In genomic region chrX:119667111-119667928, GRCh38 we compare ENCODE assay signal across 15 cellular contexts. TPM values are rescaled to one million over a fixed set of nuclear protein-coding genes. Genes with fewer than 3 reads are reported as not detected.
DNase-seq lines count a peak whose midpoint lies in the region; ATAC-seq and TF ChIP-seq lines count a peak whose summit lies in the region.
"Had no signal": no experiment of that assay in that cellular context is flagged by ENCODE, and none has a peak within 500 bp of the region (broad histone marks: within the 10 kb centered on the region; RNA-seq: fewer than 3 reads in every experiment).

No MANE protein-coding gene starts in this region.

- H3K27me3 Mint-ChIP-seq in IgD-negative memory B cell, result no peaks in the 10 kb centered on the region
- H3K27me3 Mint-ChIP-seq in activated naive CD8-positive, alpha-beta T cell treated with anti-CD3 and anti-CD28 coated beads, Interleukin-2, amount 10 ng/mL, durations not matched to agents 7 days and 5 days, result no peaks in the 10 kb centered on the region
- no peaks in the 10 kb centered on the region; the same call in 1 of the 2 replicates for H3K27me3 Mint-ChIP-seq in HFFc6 (ENCODE audit: insufficient read depth)

- no peak for ATAC-seq in activated naive CD8-positive, alpha-beta T cell treated with anti-CD3 and anti-CD28 coated beads, Interleukin-2, amount 10 ng/mL, durations not matched to agents 7 days and 5 days (ENCODE audit: low read depth)
- ATAC-seq: body of pancreas had no signal

- H3K36me3 ChIP-seq in BLaER1 treated with 17β-estradiol and CSF1 and Interleukin-3, amounts not matched to agents 10 nM and 100 nM, result peaks cover 12 to 44% (median 31%) of the 10 kb centered on the region in 11 experiments; a peak in 21 of 22 replicates
- H3K36me3 ChIP-seq in mesenchymal stem cell (ENCODE audit: control insufficient read depth in 1 of 2, insufficient read depth in 2 of 2, low read depth in 1 of 2, low read length in 2 of 2), result no peaks in the 10 kb centered on the region
- no peaks in the 10 kb centered on the region for H3K36me3 ChIP-seq in MG63

- peak overlapping the region in 2 of 3 donors; percentile 73 to 79 for H3K27ac Mint-ChIP-seq in IgD-negative memory B cell
- H3K27ac Mint-ChIP-seq in activated naive CD8-positive, alpha-beta T cell treated with anti-CD3 and anti-CD28 coated beads, Interleukin-2, amount 10 ng/mL, durations not matched to agents 7 days and 5 days, result peak overlapping the region; percentile 45
- H3K27ac Mint-ChIP-seq in HFFc6, result no peak overlapping the region

- WGBS in mesenchymal stem cell, result 97% methylated on average over 12 of the region's 17 CpGs

- H3K36me3 Mint-ChIP-seq in IgD-negative memory B cell (peaks cover 5% of the 10 kb centered on the region), HFFc6 (ENCODE audit: low read depth) (peaks cover under 1% of the 10 kb centered on the region; the same call in 1 of the 2 replicates)
- peaks cover 14% of the 10 kb centered on the region for H3K36me3 Mint-ChIP-seq in activated naive CD8-positive, alpha-beta T cell treated with anti-CD3 and anti-CD28 coated beads, Interleukin-2, amount 10 ng/mL, durations not matched to agents 7 days and 5 days

- no peak overlapping the region for H2BK120ac ChIP-seq in mesenchymal stem cell (ENCODE audit: low read depth, low read length)

- H2AFZ ChIP-seq in mesenchymal stem cell (ENCODE audit: low read depth, low read length), result no peak overlapping the region

- no peak for DNase-seq in activated naive CD8-positive, alpha-beta T cell treated with anti-CD3 and anti-CD28 coated beads, Interleukin-2, amount 10 ng/mL, durations not matched to agents 7 days and 5 days
- no peak for DNase-seq in mesenchymal stem cell
- no peak for DNase-seq in hippocampal formation (lab: John Stamatoyannopoulos, UW)
- no peak for DNase-seq in hepatic stellate cell (ENCODE audit: low spot score)
- DNase-seq in HFFc6, result no peak
- DNase-seq in MG63, result no peak
- DNase-seq: body of pancreas, HCEC 1CT, NCI-H1694 treated with DMSO at 0.1 percent for 48 hours, RPMI8226 had no signal

- H3K27ac ChIP-seq in BLaER1 treated with 17β-estradiol and CSF1 and Interleukin-3, amounts not matched to agents 10 nM and 100 nM, result peak overlapping the region in 9 of 11 experiments; percentile 53 to 87 (median 82); a peak in 18 of 22 replicates
- no peak overlapping the region for H3K27ac ChIP-seq in mesenchymal stem cell (ENCODE audit: low read length, poor library complexity, severe bottlenecking)
- H3K27ac ChIP-seq: body of pancreas, C4-2B, epithelial cell of prostate had no signal

- peak overlapping the region in 5 of 10 experiments; percentile 9 to 52 (median 24); a peak in 6 of 20 replicates for H3K4me3 ChIP-seq in BLaER1 treated with 17β-estradiol and CSF1 and Interleukin-3, amounts not matched to agents 10 nM and 100 nM
- H3K4me3 ChIP-seq in mesenchymal stem cell (ENCODE audit: insufficient read depth in 1 of 2, low read depth in 1 of 2, low read length in 2 of 2) (no peak overlapping the region), MG63 (no peak overlapping the region)
- H3K4me3 ChIP-seq: body of pancreas, skin epidermis had no signal

- peak overlapping the region; percentile 70 to 94 (median 85) for H3K4me2 ChIP-seq in BLaER1 treated with 17β-estradiol and CSF1 and Interleukin-3, amounts not matched to agents 10 nM and 100 nM
- no peak overlapping the region for H3K4me2 ChIP-seq in mesenchymal stem cell (ENCODE audit: low read length, poor library complexity, severe bottlenecking)

- H2BK5ac ChIP-seq in mesenchymal stem cell (ENCODE audit: low read depth, low read length, poor library complexity, severe bottlenecking), result no peak overlapping the region

- H3K4me3 Mint-ChIP-seq in IgD-negative memory B cell (peak overlapping the region in 2 of 4 donors; percentile 45 to 67), HFFc6 (no peak overlapping the region)
- H3K4me3 Mint-ChIP-seq in activated naive CD8-positive, alpha-beta T cell treated with anti-CD3 and anti-CD28 coated beads, Interleukin-2, amount 10 ng/mL, durations not matched to agents 7 days and 5 days, result no peak overlapping the region

- POLR2A ChIA-PET in activated naive CD8-positive, alpha-beta T cell treated with anti-CD3 and anti-CD28 coated beads, Interleukin-2, amount 10 ng/mL, durations not matched to agents 7 days and 5 days (lab: Charles Lee), result interaction anchor here (2.0 kb wide), 1 partner anchor 26 kb away, joined by 6 read pairs; the partner anchor contains the start of gene SEPTIN6

- H3K4me1 Mint-ChIP-seq in IgD-negative memory B cell, result peaks cover 19 to 28% (median 22%) of the 10 kb centered on the region in 3 donors
- H3K4me1 Mint-ChIP-seq in activated naive CD8-positive, alpha-beta T cell treated with anti-CD3 and anti-CD28 coated beads, Interleukin-2, amount 10 ng/mL, durations not matched to agents 7 days and 5 days, result peaks cover 16% of the 10 kb centered on the region
- peaks cover 6% of the 10 kb centered on the region for H3K4me1 Mint-ChIP-seq in HFFc6 (ENCODE audit: low read depth)

- H3K9me3 Mint-ChIP-seq in IgD-negative memory B cell, result no peaks in the 10 kb centered on the region
- H3K9me3 Mint-ChIP-seq in activated naive CD8-positive, alpha-beta T cell treated with anti-CD3 and anti-CD28 coated beads, Interleukin-2, amount 10 ng/mL, durations not matched to agents 7 days and 5 days, result no peaks in the 10 kb centered on the region
- H3K9me3 Mint-ChIP-seq in HFFc6, result no peaks in the 10 kb centered on the region

- peak overlapping the region in 8 of 11 experiments; percentile 62 to 75 (median 68); a peak in 16 of 22 replicates for H3K9ac ChIP-seq in BLaER1 treated with 17β-estradiol and CSF1 and Interleukin-3, amounts not matched to agents 10 nM and 100 nM
- no peak overlapping the region for H3K9ac ChIP-seq in mesenchymal stem cell (ENCODE audit: low read length)

- peaks cover 0 to 4% (median 0%) of the 10 kb centered on the region in 11 experiments; a peak in 1 of 22 replicates for H3K9me3 ChIP-seq in BLaER1 treated with 17β-estradiol and CSF1 and Interleukin-3, amounts not matched to agents 10 nM and 100 nM (replicated peaks in 1 of 11)
- H3K9me3 ChIP-seq in mesenchymal stem cell (ENCODE audit: control insufficient read depth, low read length), result no peaks in the 10 kb centered on the region
- H3K9me3 ChIP-seq in MG63, result no peaks in the 10 kb centered on the region
- H3K9me3 ChIP-seq: body of pancreas had no signal

- H4K91ac ChIP-seq in mesenchymal stem cell (ENCODE audit: low read length), result peak overlapping the region; percentile 15

- no peaks in the 10 kb centered on the region for H3K79me1 ChIP-seq in mesenchymal stem cell (replicated peaks; ENCODE audit: low read length, poor library complexity, severe bottlenecking)

- no peak overlapping the region for H3K23ac ChIP-seq in mesenchymal stem cell (ENCODE audit: low read length in 2 of 2)

- H3K18ac ChIP-seq in mesenchymal stem cell (ENCODE audit: low read depth in 1 of 2, low read length in 2 of 2), result no peak overlapping the region

- H2BK15ac ChIP-seq in mesenchymal stem cell (ENCODE audit: low read depth, poor library complexity, severe bottlenecking), result no peak overlapping the region

- no peak for TF ChIP-seq CTCF in HFFc6 (IDR thresholded peaks at IDR 0.05)

- H2BK12ac ChIP-seq in mesenchymal stem cell (ENCODE audit: low read length in 2 of 2), result peak overlapping the region in 1 of 2 experiments; percentile 8

- H3K14ac ChIP-seq in mesenchymal stem cell (ENCODE audit: low read length in 2 of 2), result no peak overlapping the region

- H4K20me1 ChIP-seq in BLaER1 treated with 17β-estradiol and CSF1 and Interleukin-3, amounts not matched to agents 10 nM and 100 nM, result no peaks in the 10 kb centered on the region

- no peak overlapping the region for H3K4ac ChIP-seq in mesenchymal stem cell (ENCODE audit: low read depth in 1 of 2, low read length in 2 of 2)

- H4K8ac ChIP-seq in mesenchymal stem cell (ENCODE audit: low read length), result no peak overlapping the region

- no peaks in the 10 kb centered on the region for H3K27me3 ChIP-seq in BLaER1 treated with 17β-estradiol and CSF1 and Interleukin-3, amounts not matched to agents 10 nM and 100 nM
- H3K27me3 ChIP-seq in mesenchymal stem cell (ENCODE audit: control insufficient read depth in 1 of 2, insufficient read depth in 1 of 2, low read length in 2 of 2) (peaks cover 0 to 4% of the 10 kb centered on the region in 2 experiments), MG63 (no peaks in the 10 kb centered on the region)
- H3K27me3 ChIP-seq: body of pancreas had no signal

- H3K4me1 ChIP-seq in BLaER1 treated with 17β-estradiol and CSF1 and Interleukin-3, amounts not matched to agents 10 nM and 100 nM, result peaks cover 37 to 90% (median 80%) of the 10 kb centered on the region in 10 experiments
- H3K4me1 ChIP-seq in mesenchymal stem cell (ENCODE audit: control insufficient read depth, insufficient read depth, low read depth, low read length), result no peaks in the 10 kb centered on the region

- H2AK5ac ChIP-seq in mesenchymal stem cell (ENCODE audit: low read length, severe bottlenecking), result no peak overlapping the region

RNA-seq across cellular contexts. Expression of gene SEPTIN6, which starts 25.6 kb away (rescaled TPM):
- 241 TPM for polyA plus RNA-seq in IgD-negative memory B cell
- 100 to 1,000 TPM; 257 to 274 TPM for total RNA-seq in activated naive CD8-positive, alpha-beta T cell treated with anti-CD3 and anti-CD28 coated beads, Interleukin-2, amount 10 ng/mL, durations not matched to agents 7 days and 5 days
- polyA plus RNA-seq in mesenchymal stem cell (2013, experiment 1 of 2), result 63.7 TPM
- polyA plus RNA-seq in mesenchymal stem cell (2013, experiment 2 of 2), result 65.3 TPM
- total RNA-seq in HFFc6 (2021; fragmentation: NEBNext Ultra II Directional; extraction: Animal tissue kit (Norgen Biotek cat#: 25700)), result 10 to 100 TPM; 17.2 to 19.5 (median 18.5) TPM
- 1.4 and 5.7 TPM in 2 replicates for total RNA-seq in MG63 (2014; rRNA removed; shearing (Covaris generic); ENCODE audit: low replicate concordance)

Comparison
In these comparisons a context has a peak if more than half of its experiments do, and no peak if none do; other contexts are left out.
1. RNA of gene SEPTIN6, which starts 25.6 kb away (total RNA-seq): 257 to 274 TPM in activated naive CD8-positive, alpha-beta T cell treated with anti-CD3 and anti-CD28 coated beads, Interleukin-2, amount 10 ng/mL, durations not matched to agents 7 days and 5 days; 17.2 to 19.5 TPM in HFFc6 and 1.4 to 5.7 TPM in MG63; every median in the first group is over 10 times any median in the second.